ENCODE assay signal across 17 cellular contexts in the genomic region with DNA sequence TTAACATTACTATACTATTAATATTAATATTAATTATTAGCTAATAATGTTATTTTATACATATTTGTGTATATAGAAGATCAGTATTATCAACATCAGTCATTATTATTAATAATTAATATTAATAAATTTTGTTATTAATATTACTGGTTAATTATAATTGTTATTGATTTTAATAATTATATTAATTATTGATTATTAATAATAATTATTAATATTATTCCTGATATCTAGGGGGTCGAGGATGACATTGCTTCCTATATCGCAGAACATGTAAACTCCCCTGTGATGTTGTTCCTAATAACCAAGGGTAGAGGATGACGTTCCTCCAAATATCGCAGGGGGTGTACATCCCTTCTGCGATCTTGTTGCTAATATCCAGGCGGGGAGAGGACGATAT. TPM values are rescaled to one million over a fixed set of nuclear protein-coding genes. Genes with fewer than 3 reads are reported as not detected.
A peak's percentile ranks its signal among the peaks of the same experiment; 100 is the strongest.
DNase-seq lines count a peak whose midpoint lies in the region; ATAC-seq, FAIRE-seq and TF ChIP-seq lines count a peak whose summit lies in the region.
"Had no signal": no experiment of that assay in that cellular context is flagged by ENCODE, and none has a peak within 500 bp of the region (broad histone marks: within the 10 kb centered on the region; RNA-seq: fewer than 3 reads in every experiment).

No MANE protein-coding gene starts in this region.

- H3K9me3 ChIP-seq in small intestine (ENCODE audit: control insufficient read depth, low read depth), result no peaks in the 10 kb centered on the region
- H3K9me3 ChIP-seq: A549, BLaER1 had no signal

- no peak overlapping the region for H3K4me3 Mint-ChIP-seq in WTC11
- no peak overlapping the region for H3K4me3 Mint-ChIP-seq in activated naive CD8-positive, alpha-beta T cell treated with anti-CD3 and anti-CD28 coated beads for 36 hours
- H3K4me3 Mint-ChIP-seq: CD14-positive monocyte; CD4-positive, alpha-beta memory T cell had no signal

- peaks cover 44% of the 10 kb centered on the region for H3K4me1 Mint-ChIP-seq in WTC11
- H3K4me1 Mint-ChIP-seq in activated naive CD8-positive, alpha-beta T cell treated with anti-CD3 and anti-CD28 coated beads for 36 hours, result no peaks in the 10 kb centered on the region
- H3K4me1 Mint-ChIP-seq: CD4-positive, alpha-beta memory T cell had no signal

- POLR2A ChIA-PET in WTC11 (lab: Charles Lee), result no interaction called here

- no peak for DNase-seq in WTC11 (ENCODE audit: low spot score)
- DNase-seq in small intestine, result no peak
- no peak for DNase-seq in NOMO-1 (lab: John Stamatoyannopoulos, UW; ENCODE audit: unreplicated experiment in 2 of 2)
- DNase-seq in NCI-H1436 (lab: John Stamatoyannopoulos, UW), result no peak
- DNase-seq in activated naive CD8-positive, alpha-beta T cell treated with anti-CD3 and anti-CD28 coated beads for 36 hours, result no peak
- DNase-seq: AML-193; CD4-positive, alpha-beta memory T cell; DMS79 treated with DMSO at 0.1 percent for 48 hours; GOT3; H9 had no signal

- FAIRE-seq in G401.6 (lab: Jason Lieb, UNC), result peak; percentile 97
- peak; percentile 95 for FAIRE-seq in endometrium (lab: Jason Lieb, UNC)
- peak; percentile 86 for FAIRE-seq in small intestine (lab: Jason Lieb, UNC)
- FAIRE-seq: A549, GM12878, HepG2 had no signal

- no peak overlapping the region for H3K4me3 ChIP-seq in small intestine (ENCODE audit: low read depth in 1 of 2, low read length in 2 of 2)
- H3K4me3 ChIP-seq: A549, BLaER1, GM12878 had no signal

- no peaks in the 10 kb centered on the region for H3K9me3 Mint-ChIP-seq in WTC11
- no peaks in the 10 kb centered on the region for H3K9me3 Mint-ChIP-seq in activated naive CD8-positive, alpha-beta T cell treated with anti-CD3 and anti-CD28 coated beads for 36 hours
- H3K9me3 Mint-ChIP-seq: CD14-positive monocyte; CD4-positive, alpha-beta memory T cell had no signal

- 88 to 93% (median 92%) methylated on average over 7 of the region's 7 CpGs for WGBS in small intestine, 3 donors

- H3K36me3 ChIP-seq in small intestine (ENCODE audit: control insufficient read depth in 2 of 2, insufficient read depth in 2 of 2, low read length in 2 of 2), result no peaks in the 10 kb centered on the region
- H3K36me3 ChIP-seq: BLaER1 had no signal

- no peak for ATAC-seq in WTC11
- ATAC-seq: A549, GM12878, HepG2 had no signal

- no peak overlapping the region for H3K27ac ChIP-seq in small intestine (ENCODE audit: low read depth in 1 of 2, low read length in 1 of 2)
- H3K27ac ChIP-seq: A549, BLaER1 had no signal

- no peaks in the 10 kb centered on the region for H3K36me3 Mint-ChIP-seq in WTC11
- H3K36me3 Mint-ChIP-seq in activated naive CD8-positive, alpha-beta T cell treated with anti-CD3 and anti-CD28 coated beads for 36 hours, result no peaks in the 10 kb centered on the region
- H3K36me3 Mint-ChIP-seq: CD14-positive monocyte; CD4-positive, alpha-beta memory T cell had no signal

- no peaks in the 10 kb centered on the region for H3K27me3 Mint-ChIP-seq in WTC11 (ENCODE audit: low read depth)
- peaks cover 1% of the 10 kb centered on the region for H3K27me3 Mint-ChIP-seq in activated naive CD8-positive, alpha-beta T cell treated with anti-CD3 and anti-CD28 coated beads for 36 hours

- H3K4me1 ChIP-seq in small intestine (ENCODE audit: control insufficient read depth in 2 of 2, insufficient read depth in 1 of 2, low read depth in 1 of 2, low read length in 1 of 2), result no peaks in the 10 kb centered on the region
- H3K4me1 ChIP-seq: A549, BLaER1 had no signal

- no peak for TF ChIP-seq CTCF in WTC11 (IDR thresholded peaks at IDR 0.05)

- H3K27ac Mint-ChIP-seq in WTC11, result no peak overlapping the region
- H3K27ac Mint-ChIP-seq in activated naive CD8-positive, alpha-beta T cell treated with anti-CD3 and anti-CD28 coated beads for 36 hours, result no peak overlapping the region
- H3K27ac Mint-ChIP-seq: CD4-positive, alpha-beta memory T cell had no signal

- CTCF ChIA-PET in WTC11 (lab: Charles Lee), result no interaction called here

- no peaks in the 10 kb centered on the region for H3K27me3 ChIP-seq in small intestine (ENCODE audit: control insufficient read depth in 2 of 2, insufficient read depth in 2 of 2, low read length in 2 of 2)
- H3K27me3 ChIP-seq: BLaER1 had no signal

TF ChIP-seq in WTC11, 78 proteins besides CTCF, POLR2A, EP300 and RAD21:
- TF ChIP-seq FOXK1 (CRISPR knock-in tag; IDR thresholded peaks at IDR 0.05), result no peak
- TF ChIP-seq HMGA2 (CRISPR knock-in tag; IDR thresholded peaks at IDR 0.05), result peak; percentile 96
TF ChIP-seq in WTC11: peak in this region for 1.

RNA-seq across cellular contexts. Expression of gene BMF, which starts 17.3 kb away (rescaled TPM):
- 32.9 to 36.9 TPM (median 36.6 TPM) in 3 replicates for total RNA-seq in WTC11 (2021)
- polyA plus RNA-seq in small intestine, result 10 to 100 TPM in 2 of 3 donors, 1 to 10 TPM in 1; 4.4 to 19.2 (median 15.2) TPM
- total RNA-seq in activated naive CD8-positive, alpha-beta T cell treated with anti-CD3 and anti-CD28 coated beads for 36 hours, result 1 to 10 TPM; 5.1 to 5.4 TPM

RNA-seq across cellular contexts. Expression of gene BUB1B, which starts 34.9 kb away (rescaled TPM):
- total RNA-seq in WTC11 (2021), result 148 to 192 TPM (median 156 TPM) in 3 replicates
- 1 to 10 TPM; 1.1 to 9.5 (median 1.6) TPM for polyA plus RNA-seq in small intestine
- 10 to 100 TPM; 62.3 to 70.6 TPM for total RNA-seq in activated naive CD8-positive, alpha-beta T cell treated with anti-CD3 and anti-CD28 coated beads for 36 hours
